11 cellular contexts compared by ENCODE assay signal in genomic region chr12:96419576-96420254, GRCh38. TPM values are rescaled to one million over a fixed set of nuclear protein-coding genes. Genes with fewer than 3 reads are reported as not detected.
DNase-seq lines count a peak whose midpoint lies in the region; ATAC-seq, FAIRE-seq and TF ChIP-seq lines count a peak whose summit lies in the region.
"Had no signal": no experiment of that assay in that cellular context is flagged by ENCODE, and none has a peak within 500 bp of the region (broad histone marks: within the 10 kb centered on the region; RNA-seq: fewer than 3 reads in every experiment).

No MANE protein-coding gene starts in this region.

- H4K91ac ChIP-seq in neuronal stem cell (ENCODE audit: low read depth, low read length, poor library complexity) (no peak overlapping the region), trophoblast cell (ENCODE audit: low read depth, low read length) (no peak overlapping the region)

- no peaks in the 10 kb centered on the region for H3K79me1 ChIP-seq in neuronal stem cell (ENCODE audit: low read depth, low read length)
- H3K79me1 ChIP-seq in trophoblast cell (ENCODE audit: low read length) = peaks cover 1% of the 10 kb centered on the region

- H4K8ac ChIP-seq in neuronal stem cell (ENCODE audit: low read depth, low read length) (no peak overlapping the region), trophoblast cell (ENCODE audit: low read depth, low read length) (no peak overlapping the region)

- H3K4me2 ChIP-seq in neuronal stem cell (ENCODE audit: insufficient read depth, low read length, poor library complexity, severe bottlenecking) = no peak overlapping the region
- H3K4me2 ChIP-seq in trophoblast cell (ENCODE audit: low read length) = no peak overlapping the region

- H3K9ac ChIP-seq in neuronal stem cell (ENCODE audit: low read depth, low read length, poor library complexity) = no peak overlapping the region
- H3K9ac ChIP-seq in trophoblast cell (ENCODE audit: low read length) = no peak overlapping the region

- H4K12ac ChIP-seq in trophoblast cell (ENCODE audit: low read depth, low read length) = no peak overlapping the region

- H2AK5ac ChIP-seq in neuronal stem cell (ENCODE audit: low read depth, low read length) (no peak overlapping the region), trophoblast cell (ENCODE audit: low read length) (no peak overlapping the region)

- no peak for TF ChIP-seq POLR2A in GM12891 (IDR thresholded peaks at IDR 0.05; ENCODE audit: low read depth, low read length)

- H3K27me3 ChIP-seq in neuronal stem cell (ENCODE audit: control insufficient read depth in 3 of 3, insufficient read depth in 3 of 3, low read depth in 1 of 3, low read length in 3 of 3) (no peaks in the 10 kb centered on the region), trophoblast cell (ENCODE audit: insufficient read depth, low read length) (no peaks in the 10 kb centered on the region)
- H3K27me3 ChIP-seq: heart right ventricle had no signal

- H2BK120ac ChIP-seq in neuronal stem cell (ENCODE audit: low read depth, low read length) (no peak overlapping the region), trophoblast cell (ENCODE audit: insufficient read depth, low read length, poor library complexity) (no peak overlapping the region)

- ATAC-seq in GM21360 (IDR thresholded peaks at IDR 0.05; ENCODE audit: unreplicated experiment) (peak; percentile 61), HG03139 (IDR thresholded peaks at IDR 0.05; ENCODE audit: unreplicated experiment) (peak; percentile 53)
- ATAC-seq: heart right ventricle had no signal

- no peak overlapping the region for H2BK15ac ChIP-seq in neuronal stem cell (ENCODE audit: low read length)

- no peaks in the 10 kb centered on the region for H3K79me2 ChIP-seq in trophoblast cell (ENCODE audit: control insufficient read depth, insufficient read depth, low read length, poor library complexity)

- H3K9me3 ChIP-seq in neuronal stem cell (replicated peaks in 1 of 2; ENCODE audit: control insufficient read depth in 2 of 2, insufficient read depth in 1 of 2, low read depth in 1 of 2, low read length in 2 of 2) (no peaks in the 10 kb centered on the region), trophoblast cell (ENCODE audit: insufficient read depth, low read depth, low read length) (no peaks in the 10 kb centered on the region)
- H3K9me3 ChIP-seq: heart right ventricle had no signal

- no peak overlapping the region for H3K23ac ChIP-seq in neuronal stem cell (ENCODE audit: low read depth, low read length, poor library complexity)
- no peak overlapping the region for H3K23ac ChIP-seq in trophoblast cell (ENCODE audit: low read length)

- no peak overlapping the region for H2AFZ ChIP-seq in neuronal stem cell (ENCODE audit: low read length)
- no peak overlapping the region for H2AFZ ChIP-seq in trophoblast cell (ENCODE audit: insufficient read depth, low read length, poor library complexity)

- H2BK12ac ChIP-seq in neuronal stem cell (ENCODE audit: low read length) = no peak overlapping the region
- H2BK12ac ChIP-seq in trophoblast cell (ENCODE audit: low read length) = no peak overlapping the region

- H3K14ac ChIP-seq in neuronal stem cell (ENCODE audit: low read length) = no peak overlapping the region
- no peak overlapping the region for H3K14ac ChIP-seq in trophoblast cell (ENCODE audit: low read length)

- no peak overlapping the region for H2BK5ac ChIP-seq in neuronal stem cell (ENCODE audit: low read length)
- H2BK5ac ChIP-seq in trophoblast cell (ENCODE audit: low read depth, low read length, poor library complexity) = no peak overlapping the region

- H3K27ac ChIP-seq in epithelial cell of prostate (peak overlapping the region; percentile 0), neuronal stem cell (replicated peaks; ENCODE audit: low read length) (no peak overlapping the region), trophoblast cell (ENCODE audit: low read depth, low read length) (no peak overlapping the region)

- no peak overlapping the region for H3K4ac ChIP-seq in neuronal stem cell (ENCODE audit: low read length)
- H3K4ac ChIP-seq in trophoblast cell (ENCODE audit: low read depth, low read length) = no peak overlapping the region

- H3K18ac ChIP-seq in neuronal stem cell (ENCODE audit: low read length) (no peak overlapping the region), trophoblast cell (ENCODE audit: low read length) (no peak overlapping the region)

- WGBS in neuronal stem cell (ENCODE audit: extremely low coverage in 2 of 2, insufficient read length in 2 of 2, insufficient replicate concordance in 1 of 2), 2 donors = no CpG with 5 or more reads among the region's 5 CpGs
- no CpG with 5 or more reads among the region's 5 CpGs for WGBS in trophoblast cell (ENCODE audit: extremely low coverage, insufficient coverage, insufficient read length)

- H3K4me1 ChIP-seq in neuronal stem cell (ENCODE audit: control insufficient read depth in 2 of 2, insufficient read depth in 1 of 2, low read depth in 1 of 2, low read length in 2 of 2) = no peaks in the 10 kb centered on the region
- H3K4me1 ChIP-seq in trophoblast cell (ENCODE audit: control insufficient read depth in 1 of 2, insufficient read depth in 2 of 2, low read length in 2 of 2) = peaks cover 0 to 2% of the 10 kb centered on the region in 2 experiments

- H3K36me3 ChIP-seq in neuronal stem cell (replicated peaks in 1 of 2; ENCODE audit: control insufficient read depth in 2 of 2, insufficient read depth in 2 of 2, low read length in 2 of 2) (no peaks in the 10 kb centered on the region), trophoblast cell (ENCODE audit: control insufficient read depth in 1 of 2, insufficient read depth in 2 of 2, low read length in 2 of 2) (no peaks in the 10 kb centered on the region)
- H3K36me3 ChIP-seq: heart right ventricle had no signal

- no peak for FAIRE-seq in GM12891 (lab: Jason Lieb, UNC)

- H3K4me3 ChIP-seq in neuronal stem cell (ENCODE audit: low read length in 2 of 2) (no peak overlapping the region), trophoblast cell (ENCODE audit: low read depth, low read length) (no peak overlapping the region)

- DNase-seq in GM12891 (ENCODE audit: insufficient read length, low spot score) = no peak
- no peak for DNase-seq in epithelial cell of prostate (ENCODE audit: low read depth, low spot score)
- no peak for DNase-seq in neuronal stem cell (ENCODE audit: low spot score)
- no peak for DNase-seq in NCI-H510A treated with DMSO at 0.1 percent for 48 hours (lab: John Stamatoyannopoulos, UW)
- no peak for DNase-seq in trophoblast cell
- DNase-seq in retina = no peak
- DNase-seq: activated CD4-positive, alpha-beta T cell treated with anti-CD3 and anti-CD28 coated beads, Interleukin-2, amount 50 U/mL, for 48 hours; heart right ventricle; NCI-H526 treated with DMSO at 0.1 percent for 48 hours had no signal

TF ChIP-seq in GM12891, 5 proteins besides CTCF, POLR2A, EP300 and RAD21:
- TF ChIP-seq SPI1 (IDR thresholded peaks at IDR 0.05; ENCODE audit: low read depth, low read length) (peak; percentile 73), POLR2AphosphoS5 (IDR thresholded peaks at IDR 0.05; ENCODE audit: low read depth, low read length) (no peak)

RNA-seq across cellular contexts. Expression of gene CDK17, which starts 19.5 kb away (rescaled TPM):
- 9.3 TPM for polyA plus RNA-seq in GM12891 (2012; ENCODE audit: low read depth, missing spikeins)
- polyA plus RNA-seq in neuronal stem cell (2013, experiment 1 of 2) = 18.0 TPM
- polyA plus RNA-seq in neuronal stem cell (2013, experiment 2 of 2) = 17.8 TPM
- polyA plus RNA-seq in trophoblast cell (2013) = 13.4 and 13.5 TPM in 2 replicates
